8 cellular contexts compared by ENCODE assay signal in the genomic region with DNA sequence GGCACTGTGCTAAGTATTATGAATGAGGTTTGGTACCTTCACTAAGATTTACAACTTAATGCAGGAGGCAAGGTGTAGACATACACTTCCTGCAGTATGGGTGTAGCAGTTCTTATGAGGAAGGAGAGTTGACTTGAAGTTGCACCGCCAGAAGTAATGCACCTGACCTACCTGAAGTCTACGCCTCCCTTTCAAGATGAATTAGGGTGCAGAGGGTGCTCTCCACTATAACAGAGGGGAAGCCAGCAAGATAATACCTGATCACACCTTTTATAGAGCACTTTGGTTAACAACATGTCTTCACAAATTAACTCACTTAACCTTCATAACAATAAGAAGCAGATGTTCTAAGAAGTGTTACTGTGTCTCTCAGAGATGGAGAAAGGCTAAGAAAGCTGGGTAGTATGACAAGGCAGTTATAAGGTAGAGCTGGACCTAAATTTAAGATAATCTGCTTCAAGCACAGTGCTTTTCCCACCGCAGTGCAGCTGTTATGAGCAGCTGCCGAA. TPM values are rescaled to one million over a fixed set of nuclear protein-coding genes. Genes with fewer than 3 reads are reported as not detected.
DNase-seq lines count a peak whose midpoint lies in the region; ATAC-seq, FAIRE-seq and TF ChIP-seq lines count a peak whose summit lies in the region.

No MANE protein-coding gene starts in this region.

- FAIRE-seq in keratinocyte (lab: Jason Lieb, UNC): peak; percentile 13

- intact Hi-C loops in activated CD4-positive, alpha-beta T cell treated with anti-CD3 and anti-CD28 coated beads, Interleukin-2, amount 10 ng/mL, durations not matched to agents 24 days and 14 days (cut with micrococcal nuclease): loop anchor here (1.0 to 10.0 kb wide), 8 partner anchors 10 to 1029 kb away; partner anchors contain the start of genes ABI1, MASTL, PDSS1 and WAC

- dilution Hi-C loops in keratinocyte (cut with MboI; ENCODE audit: extremely low pct_ligation_motif_present, low sequenced_read_pairs): no loop called here

- no peak for TF ChIP-seq CTCF in keratinocyte (optimal IDR thresholded peaks at IDR 0.05 in 1 of 3, IDR thresholded peaks at IDR 0.05 in 1 of 3, conservative IDR thresholded peaks at IDR 0.05 in 1 of 3; ENCODE audit: extremely low read depth in 1 of 3, insufficient read depth in 2 of 3, low read length in 3 of 3)

- DNase-seq in activated CD4-positive, alpha-beta T cell treated with anti-CD3 and anti-CD28 coated beads, Interleukin-2, amount 10 ng/mL, durations not matched to agents 24 days and 14 days: peak; percentile 65
- DNase-seq in activated CD4-positive, alpha-beta T cell treated with anti-CD3 and anti-CD28 coated beads for 48 hours: no peak
- no peak for DNase-seq in activated naive CD4-positive, alpha-beta T cell treated with anti-CD3 and anti-CD28 coated beads, Interleukin-2, amount 50 U/mL, for 72 hours (ENCODE audit: low spot score in 2 of 2)
- DNase-seq in keratinocyte (ENCODE audit: low read depth, low spot score) (no peak), superior temporal gyrus (ENCODE audit: extremely low spot score) (peak; percentile 9)

- peaks cover 3% of the 10 kb centered on the region for H3K9me1 ChIP-seq in keratinocyte (ENCODE audit: control insufficient read depth, extremely low read depth, insufficient read depth, low read length)

- H3K79me2 ChIP-seq in keratinocyte (ENCODE audit: control insufficient read depth, insufficient read depth, low read length): peaks cover 44% of the 10 kb centered on the region

- H3K4me3 Mint-ChIP-seq in activated CD4-positive, alpha-beta T cell treated with anti-CD3 and anti-CD28 coated beads, Interleukin-2, amount 10 ng/mL, durations not matched to agents 24 days and 14 days: peak overlapping the region; percentile 99

- no peaks in the 10 kb centered on the region for H3K27me3 ChIP-seq in keratinocyte (ENCODE audit: control insufficient read depth, extremely low read depth, insufficient read depth, low read length)

- peaks cover 3 to 6% of the 10 kb centered on the region in 2 experiments for H3K36me3 ChIP-seq in keratinocyte (ENCODE audit: control insufficient read depth in 2 of 2, extremely low read depth in 1 of 2, insufficient read depth in 2 of 2, low read length in 2 of 2)

- peaks cover 38% of the 10 kb centered on the region for H3K4me1 Mint-ChIP-seq in activated CD4-positive, alpha-beta T cell treated with anti-CD3 and anti-CD28 coated beads, Interleukin-2, amount 10 ng/mL, durations not matched to agents 24 days and 14 days

- peak overlapping the region in 2 of 3 experiments; percentile 43 to 88 for H3K4me3 ChIP-seq in keratinocyte (ENCODE audit: control insufficient read depth in 2 of 3, extremely low read depth in 1 of 3, insufficient read depth in 2 of 3, low read depth in 1 of 3, low read length in 3 of 3)

- peaks cover 6% of the 10 kb centered on the region for H3K27me3 Mint-ChIP-seq in activated CD4-positive, alpha-beta T cell treated with anti-CD3 and anti-CD28 coated beads, Interleukin-2, amount 10 ng/mL, durations not matched to agents 24 days and 14 days

- peaks cover 34% of the 10 kb centered on the region for H3K4me1 ChIP-seq in keratinocyte (ENCODE audit: control insufficient read depth, extremely low read depth, insufficient read depth, low read length)

- peak overlapping the region; percentile 95 for H3K9ac ChIP-seq in keratinocyte (ENCODE audit: control insufficient read depth, extremely low read depth, insufficient read depth, low read length)

- peaks cover 19% of the 10 kb centered on the region for H3K36me3 Mint-ChIP-seq in activated CD4-positive, alpha-beta T cell treated with anti-CD3 and anti-CD28 coated beads, Interleukin-2, amount 10 ng/mL, durations not matched to agents 24 days and 14 days (ENCODE audit: low read depth)
- H3K36me3 Mint-ChIP-seq in activated naive CD4-positive, alpha-beta T cell treated with anti-CD3 and anti-CD28 coated beads, Interleukin-2, amount 50 U/mL, for 72 hours: peaks cover 9 to 12% of the 10 kb centered on the region in 2 donors

- H3K9me3 Mint-ChIP-seq in activated CD4-positive, alpha-beta T cell treated with anti-CD3 and anti-CD28 coated beads, Interleukin-2, amount 10 ng/mL, durations not matched to agents 24 days and 14 days: no peaks in the 10 kb centered on the region
- no peaks in the 10 kb centered on the region for H3K9me3 Mint-ChIP-seq in activated naive CD4-positive, alpha-beta T cell treated with anti-CD3 and anti-CD28 coated beads, Interleukin-2, amount 50 U/mL, for 72 hours

- ATAC-seq in activated naive CD4-positive, alpha-beta T cell treated with anti-CD3 and anti-CD28 coated beads, Interleukin-2, amount 50 U/mL, for 72 hours: no peak
- no peak for ATAC-seq in HG03196 (IDR thresholded peaks at IDR 0.05; ENCODE audit: unreplicated experiment)
- no peak for ATAC-seq in HG03432 (IDR thresholded peaks at IDR 0.05; ENCODE audit: unreplicated experiment)
- ATAC-seq in GM18498 (IDR thresholded peaks at IDR 0.05; ENCODE audit: unreplicated experiment): no peak

- peak overlapping the region; percentile 87 for H3K4me2 ChIP-seq in keratinocyte (ENCODE audit: control insufficient read depth, extremely low read depth, insufficient read depth, low read depth, low read length)

- H3K27ac ChIP-seq in keratinocyte (ENCODE audit: control insufficient read depth, insufficient read depth, low read length): peak overlapping the region; percentile 91

- no peaks in the 10 kb centered on the region for H3K9me3 ChIP-seq in keratinocyte (ENCODE audit: control insufficient read depth, low read depth, low read length)

- H2AFZ ChIP-seq in keratinocyte (ENCODE audit: control insufficient read depth, low read length): peak overlapping the region; percentile 86

- H3K27ac Mint-ChIP-seq in activated CD4-positive, alpha-beta T cell treated with anti-CD3 and anti-CD28 coated beads, Interleukin-2, amount 10 ng/mL, durations not matched to agents 24 days and 14 days: peak overlapping the region; percentile 98
- peak overlapping the region; percentile 92 to 99 for H3K27ac Mint-ChIP-seq in activated naive CD4-positive, alpha-beta T cell treated with anti-CD3 and anti-CD28 coated beads, Interleukin-2, amount 50 U/mL, for 72 hours

- H4K20me1 ChIP-seq in keratinocyte (ENCODE audit: control insufficient read depth, extremely low read depth, insufficient read depth, low read length): peaks cover 3% of the 10 kb centered on the region

RNA-seq across cellular contexts. Expression of gene RAB18, which starts 0.6 kb away (rescaled TPM):
- 55.4 and 58.3 TPM in 2 replicates for total RNA-seq in activated CD4-positive, alpha-beta T cell treated with anti-CD3 and anti-CD28 coated beads, Interleukin-2, amount 10 ng/mL, durations not matched to agents 24 days and 14 days
- total RNA-seq in activated naive CD4-positive, alpha-beta T cell treated with anti-CD3 and anti-CD28 coated beads, Interleukin-2, amount 50 U/mL, for 72 hours: 10 to 100 TPM; 46.5 to 53.6 TPM
- 72.6 to 179 TPM (median 94.4 TPM) in 3 replicates for polyA plus RNA-seq in keratinocyte
- 137 TPM for polyA plus RNA-seq in keratinocyte (2011; ENCODE audit: low read depth)
- 96.3 and 190 TPM in 2 replicates for polyA plus RNA-seq in keratinocyte (2011; cell fraction: cytosol; rRNA removed)
- polyA plus RNA-seq in keratinocyte (2011; cell fraction: nucleus; rRNA removed): 62.0 and 102 TPM in 2 replicates
- 107 and 125 TPM in 2 replicates for polyA plus RNA-seq in keratinocyte (2012; ENCODE audit: low replicate concordance)
- 5.0 to 60.1 TPM (median 26.0 TPM) in 3 replicates for polyA minus RNA-seq in keratinocyte
- polyA minus RNA-seq in keratinocyte (2011; cell fraction: cytosol; rRNA and poly(A)+ RNA removed): 49.7 TPM
- 23.1 and 49.6 TPM in 2 replicates for polyA minus RNA-seq in keratinocyte (2011; cell fraction: nucleus; rRNA and poly(A)+ RNA removed)

Comparison
In these comparisons a context has a peak if more than half of its experiments do, and no peak if none do; other contexts are left out.
1. DNase-seq: peak in activated CD4-positive, alpha-beta T cell treated with anti-CD3 and anti-CD28 coated beads, Interleukin-2, amount 10 ng/mL, durations not matched to agents 24 days and 14 days (single experiment) and superior temporal gyrus (single experiment); none in activated CD4-positive, alpha-beta T cell treated with anti-CD3 and anti-CD28 coated beads for 48 hours (single experiment), activated naive CD4-positive, alpha-beta T cell treated with anti-CD3 and anti-CD28 coated beads, Interleukin-2, amount 50 U/mL, for 72 hours (0 of 2) and keratinocyte (single experiment).